ENCODE assay signal across 18 cellular contexts in genomic region chr3:74351213-74351612, GRCh38.
"Had no signal": no experiment of that assay in that cellular context is flagged by ENCODE, and none has a peak within 500 bp of the region (broad histone marks: within the 10 kb centered on the region; RNA-seq: fewer than 3 reads in every experiment).

No MANE protein-coding gene starts in this region.

- H3K27me3 Mint-ChIP-seq: naive thymus-derived CD4-positive, alpha-beta T cell had no signal

- ATAC-seq: activated naive CD4-positive, alpha-beta T cell treated with anti-CD3 and anti-CD28 coated beads, Interleukin-2, amount 50 U/mL, for 72 hours; activated T-cell treated with anti-CD3 and anti-CD28 coated beads, Interleukin-2, amount 50 U/mL, for 72 hours; left lung; naive thymus-derived CD4-positive, alpha-beta T cell had no signal

- H3K4me1 ChIP-seq: colonic mucosa, left lung, neural progenitor cell, thyroid gland had no signal

- H3K9me3 Mint-ChIP-seq: neural progenitor cell had no signal

- H3K4me3 ChIP-seq: cardiac muscle cell, colonic mucosa, left lung, neural progenitor cell, thyroid gland had no signal

- DNase-seq: activated CD4-positive, alpha-beta T cell treated with anti-CD3 and anti-CD28 coated beads, Interleukin-2, amount 50 U/mL, for 1 hour; activated CD4-positive, CD25-positive, alpha-beta regulatory T cell treated with anti-CD3 and anti-CD28 coated beads, Interleukin-2, amount 50 U/mL, for 72 hours; activated CD8-positive, alpha-beta memory T cell treated with anti-CD3 and anti-CD28 coated beads, Interleukin-2, amount 50 U/mL, for 48 hours; activated gamma-delta T cell; activated T-cell treated with anti-CD3 and anti-CD28 coated beads, Interleukin-2, amount 50 U/mL, for 72 hours; colonic mucosa; foreskin melanocyte; glutamatergic neuron; kidney; left lung; naive thymus-derived CD4-positive, alpha-beta T cell; stimulated activated naive CD4-positive, alpha-beta T cell; T-helper 2 cell; thyroid gland had no signal

- H3K4me1 Mint-ChIP-seq: naive thymus-derived CD4-positive, alpha-beta T cell; neural progenitor cell had no signal

- H3K27me3 ChIP-seq: cardiac muscle cell, colonic mucosa, left lung, neural progenitor cell, thyroid gland had no signal

- H3K27ac ChIP-seq: cardiac muscle cell, colonic mucosa, left lung, neural progenitor cell, thyroid gland, VCaP had no signal

- H3K4me3 Mint-ChIP-seq: activated T-cell treated with anti-CD3 and anti-CD28 coated beads, Interleukin-2, amount 50 U/mL, for 72 hours; naive thymus-derived CD4-positive, alpha-beta T cell; neural progenitor cell had no signal

- H3K36me3 ChIP-seq: cardiac muscle cell, colonic mucosa, left lung, thyroid gland had no signal

- H3K36me3 Mint-ChIP-seq: activated naive CD4-positive, alpha-beta T cell treated with anti-CD3 and anti-CD28 coated beads, Interleukin-2, amount 50 U/mL, for 72 hours; naive thymus-derived CD4-positive, alpha-beta T cell; neural progenitor cell had no signal

- H3K27ac Mint-ChIP-seq: activated naive CD4-positive, alpha-beta T cell treated with anti-CD3 and anti-CD28 coated beads, Interleukin-2, amount 50 U/mL, for 72 hours; activated T-cell treated with anti-CD3 and anti-CD28 coated beads, Interleukin-2, amount 50 U/mL, for 72 hours; naive thymus-derived CD4-positive, alpha-beta T cell; neural progenitor cell had no signal

- H3K9me3 ChIP-seq: colonic mucosa, left lung, thyroid gland had no signal
